18 cellular contexts compared by ENCODE assay signal in genomic region chr6:153424719-153425400, GRCh38.
DNase-seq lines count a peak whose midpoint lies in the region; ATAC-seq and TF ChIP-seq lines count a peak whose summit lies in the region.
"Had no signal": no experiment of that assay in that cellular context is flagged by ENCODE, and none has a peak within 500 bp of the region (broad histone marks: within the 10 kb centered on the region; RNA-seq: fewer than 3 reads in every experiment).

No MANE protein-coding gene starts in this region.

- H3K79me1 ChIP-seq in trophoblast cell (ENCODE audit: low read length), result no peaks in the 10 kb centered on the region

- intact Hi-C loops in esophagus muscularis mucosa (cut with DNase I) (no loop called here), psoas muscle (cut with DNase I) (no loop called here)

- H3K79me2 ChIP-seq in neural cell (replicated peaks; ENCODE audit: insufficient read depth, low read length) (no peaks in the 10 kb centered on the region), trophoblast cell (ENCODE audit: control insufficient read depth, insufficient read depth, low read length, poor library complexity) (no peaks in the 10 kb centered on the region)

- no peak overlapping the region for H3K23ac ChIP-seq in trophoblast cell (ENCODE audit: low read length)

- H4K12ac ChIP-seq in trophoblast cell (ENCODE audit: low read depth, low read length), result no peak overlapping the region

- H3K9me2 ChIP-seq in neural cell (ENCODE audit: insufficient read depth, low read length), result no peaks in the 10 kb centered on the region

- H3K27me3 ChIP-seq in neural cell (ENCODE audit: insufficient read depth, low read depth, low read length) (no peaks in the 10 kb centered on the region), esophagus muscularis mucosa (no peaks in the 10 kb centered on the region), trophoblast cell (ENCODE audit: insufficient read depth, low read length) (no peaks in the 10 kb centered on the region), psoas muscle (ENCODE audit: insufficient read depth in 3 of 3, low read length in 2 of 3) (no peaks in the 10 kb centered on the region)
- H3K27me3 ChIP-seq: MG63 had no signal

- H3K18ac ChIP-seq in trophoblast cell (ENCODE audit: low read length), result no peak overlapping the region

- no peaks in the 10 kb centered on the region for H3K4me1 ChIP-seq in esophagus muscularis mucosa
- H3K4me1 ChIP-seq in trophoblast cell (ENCODE audit: control insufficient read depth in 1 of 2, insufficient read depth in 2 of 2, low read length in 2 of 2), result no peaks in the 10 kb centered on the region
- H3K4me1 ChIP-seq in psoas muscle, result no peaks in the 10 kb centered on the region

- H3K4me2 ChIP-seq in neural cell (ENCODE audit: low read length), result no peak overlapping the region
- no peak overlapping the region for H3K4me2 ChIP-seq in trophoblast cell (ENCODE audit: low read length)
- H3K4me2 ChIP-seq: KMS-11 had no signal

- TF ChIP-seq POLR2A in esophagus muscularis mucosa (IDR thresholded peaks at IDR 0.05; ENCODE audit: low read depth), result no peak

- H3K9me3 ChIP-seq in neural cell (ENCODE audit: low read length) (no peaks in the 10 kb centered on the region), esophagus muscularis mucosa (no peaks in the 10 kb centered on the region), trophoblast cell (ENCODE audit: insufficient read depth, low read depth, low read length) (no peaks in the 10 kb centered on the region), psoas muscle (no peaks in the 10 kb centered on the region)
- H3K9me3 ChIP-seq: MG63 had no signal

- 55% methylated on average over 5 of the region's 5 CpGs for WGBS in esophagus muscularis mucosa
- no CpG with 5 or more reads among the region's 5 CpGs for WGBS in trophoblast cell (ENCODE audit: extremely low coverage, insufficient coverage, insufficient read length)
- 46 to 52% (median 48%) methylated on average over 5 of the region's 5 CpGs for WGBS in psoas muscle, 3 donors

- H2AFZ ChIP-seq in neural cell (ENCODE audit: low read depth, low read length), result no peak overlapping the region
- H2AFZ ChIP-seq in trophoblast cell (ENCODE audit: insufficient read depth, low read length, poor library complexity), result no peak overlapping the region

- H3K4ac ChIP-seq in trophoblast cell (ENCODE audit: low read depth, low read length), result no peak overlapping the region

- peak overlapping the region; percentile 59 for H3K27ac ChIP-seq in epithelial cell of prostate
- peak overlapping the region; percentile 47 for H3K27ac ChIP-seq in neural cell (ENCODE audit: low read length)
- H3K27ac ChIP-seq in esophagus muscularis mucosa (replicated peaks in 1 of 4), result no peak overlapping the region
- no peak overlapping the region for H3K27ac ChIP-seq in trophoblast cell (ENCODE audit: low read depth, low read length)
- no peak overlapping the region for H3K27ac ChIP-seq in psoas muscle
- H3K27ac ChIP-seq: KMS-11 had no signal

- H2AK5ac ChIP-seq in trophoblast cell (ENCODE audit: low read length), result no peak overlapping the region

- TF ChIP-seq CTCF in LNCaP clone FGC (IDR thresholded peaks at IDR 0.05; ENCODE audit: control insufficient read depth, extremely low read depth, insufficient read depth) (no peak), neural cell (IDR thresholded peaks at IDR 0.05; ENCODE audit: poor library complexity, severe bottlenecking) (no peak), esophagus muscularis mucosa (IDR thresholded peaks at IDR 0.05) (no peak), psoas muscle (IDR thresholded peaks at IDR 0.05) (no peak)

- H2BK12ac ChIP-seq in trophoblast cell (ENCODE audit: low read length), result no peak overlapping the region

- H3F3A ChIP-seq in neural cell (ENCODE audit: insufficient read depth, low read length, poor library complexity, severe bottlenecking), result no peaks in the 10 kb centered on the region

- no peak overlapping the region for H3K14ac ChIP-seq in trophoblast cell (ENCODE audit: low read length)

- peak; percentile 58; the same call in 2 of the 3 replicates for ATAC-seq in SK-N-SH treated with all-trans-retinoic acid at 6 μM for 48 hours
- ATAC-seq in psoas muscle, result no peak
- no peak for ATAC-seq in HG02623 (IDR thresholded peaks at IDR 0.05; ENCODE audit: unreplicated experiment)

- no peak overlapping the region for H2BK5ac ChIP-seq in trophoblast cell (ENCODE audit: low read depth, low read length, poor library complexity)

- no peak overlapping the region for H3K4me3 ChIP-seq in LNCaP clone FGC (ENCODE audit: low read depth, low read length)
- no peak overlapping the region for H3K4me3 ChIP-seq in neural cell (ENCODE audit: low read length)
- H3K4me3 ChIP-seq in esophagus muscularis mucosa, result no peak overlapping the region
- H3K4me3 ChIP-seq in trophoblast cell (ENCODE audit: low read depth, low read length), result no peak overlapping the region
- H3K4me3 ChIP-seq in psoas muscle, result no peak overlapping the region
- H3K4me3 ChIP-seq: MG63 had no signal

- TF ChIP-seq EP300 in neural cell (conservative IDR thresholded peaks at IDR 0.05; ENCODE audit: poor library complexity, severe bottlenecking) (no peak), esophagus muscularis mucosa (IDR thresholded peaks at IDR 0.05) (no peak)

- DNase-seq in LNCaP clone FGC (ENCODE audit: low read depth) (peak; percentile 14), epithelial cell of prostate (ENCODE audit: low read depth, low spot score) (no peak), esophagus muscularis mucosa (ENCODE audit: extremely low spot score) (no peak), trophoblast cell (no peak), psoas muscle (no peak)
- DNase-seq: ACHN, AML-193, HFFc6, MG63, NCI-H1092, NCI-H146, NCI-H2081, NCI-H774, SHP77 treated with DMSO at 0.1 percent for 48 hours had no signal

- no peak overlapping the region for H4K8ac ChIP-seq in trophoblast cell (ENCODE audit: low read depth, low read length)

- H4K91ac ChIP-seq in trophoblast cell (ENCODE audit: low read depth, low read length), result no peak overlapping the region

- H4K20me1 ChIP-seq in neural cell (ENCODE audit: insufficient read depth), result no peaks in the 10 kb centered on the region

- H2BK120ac ChIP-seq in trophoblast cell (ENCODE audit: insufficient read depth, low read length, poor library complexity), result no peak overlapping the region

- H3K36me3 ChIP-seq in neural cell (ENCODE audit: insufficient read depth, low read length), result no peaks in the 10 kb centered on the region
- H3K36me3 ChIP-seq in esophagus muscularis mucosa, result no peaks in the 10 kb centered on the region
- H3K36me3 ChIP-seq in trophoblast cell (ENCODE audit: control insufficient read depth in 1 of 2, insufficient read depth in 2 of 2, low read length in 2 of 2), result no peaks in the 10 kb centered on the region
- H3K36me3 ChIP-seq in psoas muscle (ENCODE audit: insufficient read depth in 1 of 2, low read depth in 1 of 2), result no peaks in the 10 kb centered on the region
- H3K36me3 ChIP-seq: MG63 had no signal

- no peak for TF ChIP-seq RAD21 in neural cell (conservative IDR thresholded peaks at IDR 0.05)

- H3K9ac ChIP-seq in neural cell (ENCODE audit: low read length), result no peak overlapping the region
- H3K9ac ChIP-seq in trophoblast cell (ENCODE audit: low read length), result no peak overlapping the region
- H3K9ac ChIP-seq: KMS-11 had no signal

TF ChIP-seq in SK-N-SH treated with all-trans-retinoic acid at 6 μM for 48 hours, 23 proteins besides CTCF, POLR2A, EP300 and RAD21 (continues in another document):
- TF ChIP-seq ESRRG (CRISPR knock-in tag; IDR thresholded peaks at IDR 0.05) (no peak), ISL1 (CRISPR knock-in tag; IDR thresholded peaks at IDR 0.05) (peak; percentile 54), SNAI2 (CRISPR knock-in tag; IDR thresholded peaks at IDR 0.05) (no peak), ZNF8 (CRISPR knock-in tag; IDR thresholded peaks at IDR 0.05) (no peak), ZC3H10 (CRISPR knock-in tag; IDR thresholded peaks at IDR 0.05) (no peak)
- TF ChIP-seq, protein P1, sequence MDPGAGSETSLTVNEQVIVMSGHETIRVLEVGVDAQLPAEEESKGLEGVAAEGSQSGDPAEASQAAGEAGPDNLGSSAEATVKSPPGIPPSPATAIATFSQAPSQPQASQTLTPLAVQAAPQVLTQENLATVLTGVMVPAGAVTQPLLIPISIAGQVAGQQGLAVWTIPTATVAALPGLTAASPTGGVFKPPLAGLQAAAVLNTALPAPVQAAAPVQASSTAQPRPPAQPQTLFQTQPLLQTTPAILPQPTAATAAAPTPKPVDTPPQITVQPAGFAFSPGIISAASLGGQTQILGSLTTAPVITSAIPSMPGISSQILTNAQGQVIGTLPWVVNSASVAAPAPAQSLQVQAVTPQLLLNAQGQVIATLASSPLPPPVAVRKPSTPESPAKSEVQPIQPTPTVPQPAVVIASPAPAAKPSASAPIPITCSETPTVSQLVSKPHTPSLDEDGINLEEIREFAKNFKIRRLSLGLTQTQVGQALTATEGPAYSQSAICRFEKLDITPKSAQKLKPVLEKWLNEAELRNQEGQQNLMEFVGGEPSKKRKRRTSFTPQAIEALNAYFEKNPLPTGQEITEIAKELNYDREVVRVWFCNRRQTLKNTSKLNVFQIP (CRISPR knock-in tag; IDR thresholded peaks at IDR 0.05; ENCODE audit: borderline replicate concordance, low read depth), result no peak

TF ChIP-seq in neural cell, 6 proteins besides CTCF, POLR2A, EP300 and RAD21:
- TF ChIP-seq REST (IDR thresholded peaks at IDR 0.05; ENCODE audit: borderline replicate concordance), result no peak

Comparison
In these comparisons a context has a peak if more than half of its experiments do, and no peak if none do; other contexts are left out.
1. H3K27ac ChIP-seq: peak in epithelial cell of prostate (single experiment) and neural cell (single experiment); none in esophagus muscularis mucosa (0 of 4), trophoblast cell (single experiment) and psoas muscle (single experiment).